In the genomic region with DNA sequence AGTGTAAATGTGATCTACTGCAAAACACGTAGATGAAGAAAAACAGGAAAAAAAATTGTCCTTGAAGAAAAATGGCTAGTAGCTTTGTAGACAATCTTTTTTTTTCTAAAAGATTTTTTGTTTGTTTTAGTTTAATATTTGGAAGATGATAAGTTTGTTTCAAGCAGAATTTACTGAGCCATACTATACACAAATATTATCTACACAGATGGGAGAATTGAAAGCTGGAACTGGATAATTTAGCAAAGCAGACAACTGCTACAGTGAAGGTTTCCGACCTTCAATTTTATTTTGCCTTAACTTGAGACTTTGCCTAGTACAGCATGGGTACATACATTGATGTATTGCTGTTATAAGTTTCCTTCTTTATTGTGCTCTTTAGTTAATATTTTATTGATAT, we compare ENCODE assay signal across 11 cellular contexts.
"Had no signal": no experiment of that assay in that cellular context is flagged by ENCODE, and none has a peak within 500 bp of the region (broad histone marks: within the 10 kb centered on the region; RNA-seq: fewer than 3 reads in every experiment).

No MANE protein-coding gene starts in this region.

- H3K27ac ChIP-seq: GM23248 had no signal

- H3K4me3 ChIP-seq: GM23248, GM23338, HAP-1 had no signal

- H3K9me3 ChIP-seq: HAP-1 had no signal

- DNase-seq: GM23248, GOT3, H7, H9, HCEC 1CT, HFFc6 had no signal

- ATAC-seq: GM23338, HCT116 had no signal

- FAIRE-seq: H1, H54 had no signal

- H3K36me3 ChIP-seq: HAP-1 had no signal
